In the genomic region with DNA sequence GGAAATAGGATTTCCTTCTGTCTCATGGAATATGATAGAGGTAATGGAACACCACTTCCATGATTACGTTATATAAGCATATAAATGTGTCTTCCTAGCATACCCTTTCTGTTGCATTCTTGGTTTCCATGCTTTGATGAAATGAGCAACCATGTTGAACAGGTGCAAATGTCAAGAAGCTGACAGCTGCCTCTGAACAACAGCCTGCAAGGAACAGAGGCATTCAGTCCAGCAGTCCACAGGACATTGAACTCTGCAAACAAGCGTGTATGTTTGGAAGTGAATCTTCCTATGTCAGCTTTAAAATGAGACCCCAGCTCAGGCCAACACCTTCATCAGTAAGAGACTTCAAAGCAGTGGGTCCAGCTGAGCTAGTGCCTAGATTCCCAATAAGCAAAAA, we compare ENCODE assay signal across 24 cellular contexts.
"Had no signal": no experiment of that assay in that cellular context is flagged by ENCODE, and none has a peak within 500 bp of the region (broad histone marks: within the 10 kb centered on the region; RNA-seq: fewer than 3 reads in every experiment).

No MANE protein-coding gene starts in this region.

- H3K36me3 ChIP-seq: colonic mucosa, esophagus squamous epithelium, gastrocnemius medialis, heart right ventricle, left lung, lower lobe of right lung had no signal

- H3K9me3 ChIP-seq: colonic mucosa, esophagus squamous epithelium, gastrocnemius medialis, heart right ventricle, left lung, lower lobe of right lung, mucosa of descending colon had no signal

- ATAC-seq: effector memory CD8-positive, alpha-beta T cell; esophagus mucosa; gastrocnemius medialis; heart right ventricle; left cardiac atrium; left lung; left ventricle myocardium superior; lower lobe of right lung; mucosa of descending colon had no signal

- DNase-seq: colonic mucosa; cortex of kidney; effector CD8-positive, alpha-beta T cell; effector memory CD8-positive, alpha-beta T cell; endodermal cell; erythroblast; esophagus squamous epithelium; foreskin melanocyte; gastrocnemius medialis; glutamatergic neuron; head of caudate nucleus; heart right ventricle; hippocampal formation; left cardiac atrium; left lung; left ventricle myocardium superior; lower lobe of right lung; mesenchymal stem cell; mucosa of descending colon had no signal

- H3K4me1 ChIP-seq: colonic mucosa, esophagus squamous epithelium, gastrocnemius medialis, heart right ventricle, left lung, lower lobe of right lung had no signal

- H3K27me3 ChIP-seq: colonic mucosa, esophagus squamous epithelium, gastrocnemius medialis, heart right ventricle, left lung had no signal

- H3K27ac ChIP-seq: colonic mucosa, epithelial cell of prostate, esophagus squamous epithelium, gastrocnemius medialis, heart right ventricle, left lung, lower lobe of right lung had no signal

- FAIRE-seq: endometrium, islet of Langerhans, keratinocyte had no signal

- H3K4me3 ChIP-seq: colonic mucosa, esophagus squamous epithelium, gastrocnemius medialis, heart right ventricle, left lung, lower lobe of right lung, mucosa of descending colon had no signal
